ENCODE assay signal across 24 cellular contexts in genomic region chr1:83606416-83606955, GRCh38.
"Had no signal": no experiment of that assay in that cellular context is flagged by ENCODE, and none has a peak within 500 bp of the region (broad histone marks: within the 10 kb centered on the region; RNA-seq: fewer than 3 reads in every experiment).

No MANE protein-coding gene starts in this region.

- H3K4me2 ChIP-seq: SK-N-SH had no signal

- H3K9me3 ChIP-seq: MG63, SK-N-SH had no signal

- H3K4me3 ChIP-seq: MG63 had no signal

- H3K27ac ChIP-seq: RWPE1 had no signal

- H3K9me2 ChIP-seq: SK-N-SH had no signal

- H3K36me3 ChIP-seq: MG63 had no signal

- ATAC-seq: HepG2, Panc1 had no signal

- DNase-seq: IMR-90, Karpas-422, KG1, MG63, NCI-H1092, NCI-H1105 treated with DMSO at 0.1 percent for 48 hours, NCI-H1417 treated with DMSO at 0.1 percent for 48 hours, NCI-H146, NCI-H1694 treated with DMSO at 0.1 percent for 48 hours, NCI-H1930, NCI-H2081, NCI-H2107, NCI-H226, NCI-H446, NCI-H510A, NCI-H524 treated with DMSO at 0.1 percent for 48 hours, NCI-H69, NCI-H774, SHP77, SK-N-SH, SW 1271 had no signal

- H3K27me3 ChIP-seq: MG63 had no signal
